Comparison of ENCODE assay signal across 8 cellular contexts in genomic region chr7:134514663-134515062, GRCh38.
DNase-seq lines count a peak whose midpoint lies in the region; ATAC-seq lines count a peak whose summit lies in the region.

No MANE protein-coding gene starts in this region.

- no peak overlapping the region for H3K27ac Mint-ChIP-seq in effector memory CD8-positive, alpha-beta T cell
- no peak overlapping the region for H3K27ac Mint-ChIP-seq in memory B cell

- peaks cover 2 to 4% of the 10 kb centered on the region in 2 donors for H3K4me1 Mint-ChIP-seq in effector memory CD8-positive, alpha-beta T cell (ENCODE audit: low read depth in 2 of 2)
- peaks cover 3% of the 10 kb centered on the region for H3K4me1 Mint-ChIP-seq in memory B cell

- H3K36me3 Mint-ChIP-seq in effector memory CD8-positive, alpha-beta T cell (ENCODE audit: insufficient read depth), result no peaks in the 10 kb centered on the region
- no peaks in the 10 kb centered on the region for H3K36me3 Mint-ChIP-seq in memory B cell

- no peaks in the 10 kb centered on the region for H3K9me3 Mint-ChIP-seq in effector memory CD8-positive, alpha-beta T cell
- H3K9me3 Mint-ChIP-seq in memory B cell, result no peaks in the 10 kb centered on the region

- DNase-seq in DMS153 treated with DMSO at 0.1 percent for 48 hours (lab: John Stamatoyannopoulos, UW; ENCODE audit: unreplicated experiment) (peak; percentile 17), NAMALWA (ENCODE audit: low spot score) (peak; percentile 92), SIG-M5 (lab: John Stamatoyannopoulos, UW) (peak; percentile 13), memory B cell (ENCODE audit: low spot score in 2 of 2) (peak; percentile 22 to 57), cortex of kidney (lab: John Stamatoyannopoulos, UW) (no peak)
- DNase-seq in effector memory CD8-positive, alpha-beta T cell, result peak; percentile 34 to 42 (median 36)

- no peak overlapping the region for H3K4me3 Mint-ChIP-seq in effector memory CD8-positive, alpha-beta T cell
- no peak overlapping the region for H3K4me3 Mint-ChIP-seq in memory B cell

- peaks cover 10 to 44% of the 10 kb centered on the region in 2 donors for H3K27me3 Mint-ChIP-seq in effector memory CD8-positive, alpha-beta T cell
- H3K27me3 Mint-ChIP-seq in memory B cell, result peaks cover 3% of the 10 kb centered on the region

- ATAC-seq in GM21529 (IDR thresholded peaks at IDR 0.05; ENCODE audit: unreplicated experiment) (peak; percentile 80), memory B cell (ENCODE audit: low read depth) (peak; percentile 51), HG02763 (IDR thresholded peaks at IDR 0.05; ENCODE audit: unreplicated experiment) (no peak)
- ATAC-seq in effector memory CD8-positive, alpha-beta T cell (replicated peaks), result peak; percentile 73
